ENCODE assay signal across 1 cellular context in genomic region chr1:152112101-152112884, GRCh38.
TF ChIP-seq lines count a peak whose summit lies in the region.

No MANE protein-coding gene starts in this region.

TF ChIP-seq in HepG2, 621 proteins besides CTCF, POLR2A, EP300 and RAD21:
- TF ChIP-seq ZNF841 (CRISPR knock-in tag; IDR thresholded peaks at IDR 0.05; ENCODE audit: borderline replicate concordance) (no peak), PBX3 (CRISPR knock-in tag; IDR thresholded peaks at IDR 0.05; ENCODE audit: borderline replicate concordance) (no peak), KDM1A (CRISPR knock-in tag; IDR thresholded peaks at IDR 0.05) (no peak), POGZ (CRISPR knock-in tag; IDR thresholded peaks at IDR 0.05) (no peak), ZNF510 (CRISPR knock-in tag; IDR thresholded peaks at IDR 0.05; ENCODE audit: low read depth) (no peak), ZNF773 (CRISPR knock-in tag; IDR thresholded peaks at IDR 0.05; ENCODE audit: borderline replicate concordance) (no peak)
